8 cellular contexts compared by ENCODE assay signal in genomic region chr11:18540207-18541009, GRCh38. TPM values are rescaled to one million over a fixed set of nuclear protein-coding genes. Genes with fewer than 3 reads are reported as not detected.
DNase-seq lines count a peak whose midpoint lies in the region; ATAC-seq, FAIRE-seq and TF ChIP-seq lines count a peak whose summit lies in the region.

No MANE protein-coding gene starts in this region.

- peaks cover 4% of the 10 kb centered on the region for H3K36me3 ChIP-seq in bronchial epithelial cell (ENCODE audit: control insufficient read depth, insufficient read depth, low read length)
- peaks cover 25% of the 10 kb centered on the region for H3K36me3 ChIP-seq in osteoblast (ENCODE audit: insufficient read depth, low read length)

- no peak overlapping the region for H3K4me2 ChIP-seq in osteoblast (ENCODE audit: insufficient read depth, low read length)

- H3K27me3 ChIP-seq in bronchial epithelial cell (ENCODE audit: control insufficient read depth, insufficient read depth, low read length) (no peaks in the 10 kb centered on the region), osteoblast (ENCODE audit: insufficient read depth, low read length) (no peaks in the 10 kb centered on the region)

- no peaks in the 10 kb centered on the region for H3K79me2 ChIP-seq in osteoblast (ENCODE audit: insufficient read depth, low read length)

- no peaks in the 10 kb centered on the region for H4K20me1 ChIP-seq in osteoblast (ENCODE audit: insufficient read depth, low read length)

- no peaks in the 10 kb centered on the region for H3K4me1 ChIP-seq in osteoblast (ENCODE audit: insufficient read depth, low read length)

- H3K27ac ChIP-seq in osteoblast (ENCODE audit: low read depth, low read length): no peak overlapping the region

- H3K4me3 ChIP-seq in bronchial epithelial cell (ENCODE audit: low read depth, low read length): no peak overlapping the region
- H3K4me3 ChIP-seq in osteoblast (ENCODE audit: insufficient read depth, low read length): no peak overlapping the region

- ATAC-seq in HG02588 (IDR thresholded peaks at IDR 0.05; ENCODE audit: unreplicated experiment): no peak
- no peak for ATAC-seq in GM21619 (IDR thresholded peaks at IDR 0.05; ENCODE audit: unreplicated experiment)
- ATAC-seq in GM18498 (IDR thresholded peaks at IDR 0.05; ENCODE audit: unreplicated experiment): no peak

- DNase-seq in A172 (ENCODE audit: low spot score): peak; percentile 25
- peak; percentile 30 for DNase-seq in GM10266 (ENCODE audit: extremely low spot score)
- DNase-seq in NCI-H2081 treated with DMSO at 0.1 percent for 48 hours (lab: John Stamatoyannopoulos, UW): peak; percentile 14
- DNase-seq in bronchial epithelial cell (ENCODE audit: low read depth): peak; percentile 46
- no peak for DNase-seq in osteoblast (ENCODE audit: insufficient read length, low spot score, missing footprints)

- FAIRE-seq in bronchial epithelial cell (lab: Jason Lieb, UNC): no peak

- no peaks in the 10 kb centered on the region for H3K9me3 ChIP-seq in osteoblast (ENCODE audit: low read depth, low read length)

- no peak overlapping the region for H2AFZ ChIP-seq in osteoblast (ENCODE audit: low read length)

- TF ChIP-seq CTCF in GM10266 (IDR thresholded peaks at IDR 0.05; ENCODE audit: control insufficient read depth, insufficient read depth, low read depth, missing control alignments): peak; percentile 56
- peak; percentile 30 for TF ChIP-seq CTCF in bronchial epithelial cell (IDR thresholded peaks at IDR 0.05; ENCODE audit: insufficient read depth, low read length, severe bottlenecking)
- TF ChIP-seq CTCF in osteoblast (IDR thresholded peaks at IDR 0.05; ENCODE audit: extremely low read depth, low read depth, low read length): peak; percentile 47

RNA-seq across cellular contexts. Expression of gene TSG101, which starts 13.7 kb away (rescaled TPM):
- total RNA-seq in A172 (2014; rRNA removed; shearing (Covaris generic)): 88.0 and 195 TPM in 2 replicates
- 71.1 and 79.0 TPM in 2 replicates for total RNA-seq in bronchial epithelial cell
- 67.3 and 67.8 TPM in 2 replicates for total RNA-seq in osteoblast

RNA-seq across cellular contexts. Expression of gene UEVLD, which starts 48.1 kb away (rescaled TPM):
- total RNA-seq in A172 (2014; rRNA removed; shearing (Covaris generic)): 52.6 and 61.7 TPM in 2 replicates
- total RNA-seq in bronchial epithelial cell: 22.9 and 23.6 TPM in 2 replicates
- 20.6 and 26.8 TPM in 2 replicates for total RNA-seq in osteoblast

RNA-seq across cellular contexts. Expression of gene MISFA, which starts 59.2 kb away (rescaled TPM):
- 8.2 and 9.0 TPM in 2 replicates for total RNA-seq in A172 (2014; rRNA removed; shearing (Covaris generic))
- total RNA-seq in bronchial epithelial cell (0.64 and 0.79 TPM in 2 replicates), osteoblast (under 0.01 and 0.29 TPM in 2 replicates)
